Comparison of ENCODE assay signal across 9 cellular contexts in genomic region chr1:3283849-3284248, GRCh38.
DNase-seq lines count a peak whose midpoint lies in the region; ATAC-seq, FAIRE-seq and TF ChIP-seq lines count a peak whose summit lies in the region.
"Had no signal": no experiment of that assay in that cellular context is flagged by ENCODE, and none has a peak within 500 bp of the region (broad histone marks: within the 10 kb centered on the region; RNA-seq: fewer than 3 reads in every experiment).

No MANE protein-coding gene starts in this region.

- no peaks in the 10 kb centered on the region for H3K4me1 ChIP-seq in A673 (ENCODE audit: insufficient read depth, low read length, poor library complexity, severe bottlenecking)

- peak overlapping the region in 4 of 5 experiments; percentile 59 to 87 (median 82) for H3K27ac Mint-ChIP-seq in brain
- H3K27ac Mint-ChIP-seq: activated naive CD8-positive, alpha-beta T cell had no signal

- DNase-seq in A673 (ENCODE audit: low spot score) (peak; percentile 15), H54 (ENCODE audit: insufficient read length, low spot score) (peak; percentile 40), left lobe of liver (ENCODE audit: low spot score) (no peak), NCI-H510A treated with DMSO at 0.1 percent for 48 hours (lab: John Stamatoyannopoulos, UW) (no peak), NCI-H1436 treated with DMSO at 0.1 percent for 48 hours (lab: John Stamatoyannopoulos, UW) (no peak)

- no peaks in the 10 kb centered on the region for H3K9me3 Mint-ChIP-seq in brain

- no peaks in the 10 kb centered on the region for H3K9me3 ChIP-seq in A673 (ENCODE audit: low read depth, low read length, poor library complexity, severe bottlenecking)

- intact Hi-C loops in A673 (cut with micrococcal nuclease; ENCODE audit: unreplicated experiment), result no loop called here

- H3K4me3 Mint-ChIP-seq in brain, result no peak overlapping the region
- H3K4me3 Mint-ChIP-seq: activated naive CD8-positive, alpha-beta T cell had no signal

- H3K27me3 ChIP-seq in A673 (replicated peaks; ENCODE audit: insufficient read depth, low read depth, low read length, poor library complexity), result peaks cover 63% of the 10 kb centered on the region

- peaks cover 3% of the 10 kb centered on the region for H3K27me3 Mint-ChIP-seq in brain
- H3K27me3 Mint-ChIP-seq: activated naive CD8-positive, alpha-beta T cell had no signal

- CTCF ChIA-PET in A673 (lab: Charles Lee), result no interaction called here

- peak; percentile 81 for ATAC-seq in left lobe of liver
- ATAC-seq in HG03439 (IDR thresholded peaks at IDR 0.05; ENCODE audit: unreplicated experiment), result no peak
- no peak for ATAC-seq in GM19035 (IDR thresholded peaks at IDR 0.05; ENCODE audit: unreplicated experiment)

- POLR2A ChIA-PET in A673 (lab: Charles Lee; ENCODE audit: low non-redundant PET), result no interaction called here

- no peak overlapping the region for H3K4me3 ChIP-seq in A673 (ENCODE audit: low read depth, low read length, poor library complexity, severe bottlenecking)

- H3K4me1 Mint-ChIP-seq in brain, result peaks cover 28% of the 10 kb centered on the region

- H3K36me3 Mint-ChIP-seq in brain, result no peaks in the 10 kb centered on the region
- H3K36me3 Mint-ChIP-seq: activated naive CD8-positive, alpha-beta T cell had no signal

- H3K27ac ChIP-seq in A673 (ENCODE audit: low read depth, low read length, poor library complexity, severe bottlenecking), result no peak overlapping the region

- BruUV-seq in A673 (replicated peaks; lab: Mats Ljungman, UMichigan), result no TSS peak

- TF ChIP-seq POLR2A in H54 (IDR thresholded peaks at IDR 0.05; ENCODE audit: low read depth, low read length), result no peak

- no peaks in the 10 kb centered on the region for H3K36me3 ChIP-seq in A673 (ENCODE audit: insufficient read depth, low read length, poor library complexity, severe bottlenecking)

- FAIRE-seq in H54 (lab: Jason Lieb, UNC), result no peak

- TF ChIP-seq CTCF in A673 (conservative IDR thresholded peaks at IDR 0.05; ENCODE audit: low read depth, low read length), result peak; percentile 76
- TF ChIP-seq CTCF in brain (conservative IDR thresholded peaks at IDR 0.05), result peak; percentile 75 to 93

Comparison
In these comparisons a context has a peak if more than half of its experiments do, and no peak if none do; other contexts are left out.
1. DNase-seq: peak in A673 (single experiment) and H54 (single experiment); none in left lobe of liver (single experiment), NCI-H510A treated with DMSO at 0.1 percent for 48 hours (single experiment) and NCI-H1436 treated with DMSO at 0.1 percent for 48 hours (single experiment).